22 cellular contexts compared by ENCODE assay signal in genomic region chr4:35771571-35771970, GRCh38.
"Had no signal": no experiment of that assay in that cellular context is flagged by ENCODE, and none has a peak within 500 bp of the region (broad histone marks: within the 10 kb centered on the region; RNA-seq: fewer than 3 reads in every experiment).

No MANE protein-coding gene starts in this region.

- H2AFZ ChIP-seq: parathyroid adenoma had no signal

- H3K27ac ChIP-seq: colonic mucosa, left ventricle myocardium inferior, lower lobe of right lung, parathyroid adenoma, prostate gland, spleen, stomach, thoracic aorta, transverse colon had no signal

- DNase-seq: colonic mucosa; dermis blood vessel endothelial cell; erythroblast; immature natural killer cell; left ventricle myocardium inferior; lower lobe of right lung; midbrain; spleen; stimulated activated CD4-positive, alpha-beta T cell treated with anti-CD3 and anti-CD28 coated beads, Interleukin-15, amount 100 ng/mL, for 24 hours; stimulated activated CD4-positive, alpha-beta T cell treated with anti-CD3 and anti-CD28 coated beads, Interleukin-1b, Interleukin-23, amount 100 ng/mL, for 48 hours; stimulated activated CD4-positive, alpha-beta T cell treated with anti-CD3 and anti-CD28 coated beads, Interleukin-4, amount 100 ng/mL, for 4 hours; stimulated activated naive CD4-positive, alpha-beta T cell; stomach; substantia nigra; transverse colon had no signal

- H3K36me3 ChIP-seq: colonic mucosa, left ventricle myocardium inferior, lower lobe of right lung, prostate gland, spleen, stomach, thoracic aorta, transverse colon had no signal

- H3K27me3 ChIP-seq: colonic mucosa, foreskin keratinocyte, spleen, stomach, transverse colon had no signal

- H3K4me1 ChIP-seq: colonic mucosa, left ventricle myocardium inferior, lower lobe of right lung, parathyroid adenoma, prostate gland, spleen, stomach, transverse colon had no signal

- H3K9me3 ChIP-seq: colonic mucosa, left ventricle myocardium inferior, lower lobe of right lung, prostate gland, spleen, stomach, thoracic aorta, transverse colon had no signal

- FAIRE-seq: keratinocyte had no signal

- ATAC-seq: lower lobe of right lung; natural killer cell treated with Interleukin-12 subunit alpha and Interleukin-12 subunit beta and Interleukin-15 and Interleukin-18, amount 100 ng/mL, for 72 hours; sciatic nerve had no signal

- H3K79me2 ChIP-seq: parathyroid adenoma had no signal

- H3K9ac ChIP-seq: parathyroid adenoma had no signal

- H3K4me3 ChIP-seq: colonic mucosa, left ventricle myocardium inferior, lower lobe of right lung, prostate gland, spleen, stomach, thoracic aorta, transverse colon had no signal
